ENCODE assay signal across 9 cellular contexts in genomic region chr2:144459937-144460336, GRCh38. TPM values are rescaled to one million over a fixed set of nuclear protein-coding genes. Genes with fewer than 3 reads are reported as not detected.
DNase-seq lines count a peak whose midpoint lies in the region; ATAC-seq and TF ChIP-seq lines count a peak whose summit lies in the region.
"Had no signal": no experiment of that assay in that cellular context is flagged by ENCODE, and none has a peak within 500 bp of the region (broad histone marks: within the 10 kb centered on the region; RNA-seq: fewer than 3 reads in every experiment).

No MANE protein-coding gene starts in this region.

- H3K79me2 ChIP-seq in smooth muscle cell (ENCODE audit: low read depth) = peaks cover 98% of the 10 kb centered on the region

- peaks cover 39% of the 10 kb centered on the region for H3K36me3 Mint-ChIP-seq in activated T-helper 2 cell treated with anti-CD3 and anti-CD28 coated beads, Interferon-gamma antibody, Interleukin-2, Interleukin-4, amounts not matched to agents 10 μg/mL and 5 μg/mL and 100 μg/mL, durations not matched to agents 14 hours and 24 hours and 36 hours (ENCODE audit: low read depth)

- H4K20me1 ChIP-seq in smooth muscle cell (ENCODE audit: low read depth) = peaks cover 81% of the 10 kb centered on the region

- peaks cover 0 to 99% (median 68%) of the 10 kb centered on the region in 12 donors for H3K4me1 ChIP-seq in heart left ventricle
- peaks cover 65% of the 10 kb centered on the region for H3K4me1 ChIP-seq in smooth muscle cell (ENCODE audit: low read depth)

- H3K27me3 ChIP-seq in heart left ventricle (no peaks in the 10 kb centered on the region), smooth muscle cell (ENCODE audit: low read depth) (no peaks in the 10 kb centered on the region)

- no peak for TF ChIP-seq POLR2A in heart left ventricle (IDR thresholded peaks at IDR 0.05)

- peak overlapping the region; percentile 72 for H3K4me2 ChIP-seq in smooth muscle cell

- no peak overlapping the region for H2AFZ ChIP-seq in smooth muscle cell (ENCODE audit: low read depth)

- H3K4me1 Mint-ChIP-seq in activated T-helper 2 cell treated with anti-CD3 and anti-CD28 coated beads, Interferon-gamma antibody, Interleukin-2, Interleukin-4, amounts not matched to agents 10 μg/mL and 5 μg/mL and 100 μg/mL, durations not matched to agents 14 hours and 24 hours and 36 hours (ENCODE audit: low read depth) = peaks cover 44% of the 10 kb centered on the region

- peak; percentile 32 to 59 (median 52) for ATAC-seq in heart left ventricle
- ATAC-seq in left lobe of liver = no peak
- no peak for ATAC-seq in HG03571 (IDR thresholded peaks at IDR 0.05; ENCODE audit: unreplicated experiment)
- ATAC-seq in GM21515 (IDR thresholded peaks at IDR 0.05; ENCODE audit: unreplicated experiment) = no peak

- 43 to 52% (median 44%) methylated on average over 5 of the region's 5 CpGs for WGBS in heart left ventricle, 4 donors
- WGBS in smooth muscle cell (ENCODE audit: low lambda C conversion rate) = 46% methylated on average over 5 of the region's 5 CpGs

- H3K9ac ChIP-seq in smooth muscle cell (ENCODE audit: low read depth) = peak overlapping the region; percentile 81

- DNase-seq in GM20000 (ENCODE audit: low spot score) (peak; percentile 9), heart left ventricle (no peak), smooth muscle cell (lab: John Stamatoyannopoulos, UW; ENCODE audit: unreplicated experiment) (no peak), left lobe of liver (ENCODE audit: low spot score) (no peak), GDM1 (lab: John Stamatoyannopoulos, UW) (no peak)
- no peak for DNase-seq in activated T-helper 2 cell treated with anti-CD3 and anti-CD28 coated beads, Interferon-gamma antibody, Interleukin-2, Interleukin-4, amounts not matched to agents 10 μg/mL and 5 μg/mL and 100 μg/mL, durations not matched to agents 14 hours and 24 hours and 36 hours (ENCODE audit: low spot score)
- DNase-seq: retina had no signal

- H3K9me3 ChIP-seq in heart left ventricle (no peaks in the 10 kb centered on the region), smooth muscle cell (replicated peaks; ENCODE audit: low read depth) (no peaks in the 10 kb centered on the region)

- H3K27ac Mint-ChIP-seq in activated T-helper 2 cell treated with anti-CD3 and anti-CD28 coated beads, Interferon-gamma antibody, Interleukin-2, Interleukin-4, amounts not matched to agents 10 μg/mL and 5 μg/mL and 100 μg/mL, durations not matched to agents 14 hours and 24 hours and 36 hours = peak overlapping the region; percentile 71

- H3K36me3 ChIP-seq in heart left ventricle (peaks cover 0 to 12% (median 0%) of the 10 kb centered on the region in 9 donors), smooth muscle cell (ENCODE audit: low read depth) (no peaks in the 10 kb centered on the region)

- H3K27me3 Mint-ChIP-seq in activated T-helper 2 cell treated with anti-CD3 and anti-CD28 coated beads, Interferon-gamma antibody, Interleukin-2, Interleukin-4, amounts not matched to agents 10 μg/mL and 5 μg/mL and 100 μg/mL, durations not matched to agents 14 hours and 24 hours and 36 hours (ENCODE audit: low read depth) = no peaks in the 10 kb centered on the region

- H3K27ac ChIP-seq in heart left ventricle (peak overlapping the region in 11 of 12 donors; percentile 22 to 75 (median 57)), smooth muscle cell (ENCODE audit: low read depth) (peak overlapping the region; percentile 97)

- H3K4me3 ChIP-seq in heart left ventricle (peak overlapping the region in 1 of 12 donors; percentile 11), smooth muscle cell (no peak overlapping the region)

- no peak overlapping the region for H3K4me3 Mint-ChIP-seq in activated T-helper 2 cell treated with anti-CD3 and anti-CD28 coated beads, Interferon-gamma antibody, Interleukin-2, Interleukin-4, amounts not matched to agents 10 μg/mL and 5 μg/mL and 100 μg/mL, durations not matched to agents 14 hours and 24 hours and 36 hours (ENCODE audit: low read depth)

- intact Hi-C loops in activated T-helper 2 cell treated with anti-CD3 and anti-CD28 coated beads, Interferon-gamma antibody, Interleukin-2, Interleukin-4, amounts not matched to agents 10 μg/mL and 5 μg/mL and 100 μg/mL, durations not matched to agents 14 hours and 24 hours and 36 hours (cut with micrococcal nuclease) = loop anchor here (5.0 kb wide), 1 partner anchor 32 kb away; no protein-coding TSS in a partner anchor
- intact Hi-C loops in heart left ventricle (cut with DNase I) = loop anchor here in 3 of 10 donors (5.0 kb wide), 3 partner anchors 47 to 57 kb away; no protein-coding TSS in a partner anchor

- TF ChIP-seq CTCF in GM20000 (IDR thresholded peaks at IDR 0.05; ENCODE audit: extremely low read depth, missing control alignments) = no peak
- TF ChIP-seq CTCF in heart left ventricle (IDR thresholded peaks at IDR 0.05) = no peak
- TF ChIP-seq CTCF in smooth muscle cell (IDR thresholded peaks at IDR 0.05; ENCODE audit: borderline replicate concordance, insufficient read depth, poor library complexity, severe bottlenecking) = no peak

- H3K9me3 Mint-ChIP-seq in activated T-helper 2 cell treated with anti-CD3 and anti-CD28 coated beads, Interferon-gamma antibody, Interleukin-2, Interleukin-4, amounts not matched to agents 10 μg/mL and 5 μg/mL and 100 μg/mL, durations not matched to agents 14 hours and 24 hours and 36 hours = no peaks in the 10 kb centered on the region

- H3F3A ChIP-seq in smooth muscle cell (ENCODE audit: low read depth) = peaks cover 17% of the 10 kb centered on the region

RNA-seq across cellular contexts. Expression of gene ZEB2, which starts 60.0 kb away (rescaled TPM):
- total RNA-seq in activated T-helper 2 cell treated with anti-CD3 and anti-CD28 coated beads, Interferon-gamma antibody, Interleukin-2, Interleukin-4, amounts not matched to agents 10 μg/mL and 5 μg/mL and 100 μg/mL, durations not matched to agents 14 hours and 24 hours and 36 hours = 50.9 and 53.2 TPM in 2 replicates
- total RNA-seq in heart left ventricle = 100 to 1,000 TPM in 2 of 9 donors, 10 to 100 TPM in 7; 68.5 to 168 (median 86.3) TPM
- 10 to 100 TPM; 23.1 to 34.9 TPM for polyA plus RNA-seq in heart left ventricle
- total RNA-seq in smooth muscle cell = 148 and 158 TPM in 2 replicates
- polyA plus RNA-seq in smooth muscle cell = 50.8 and 67.5 TPM in 2 replicates
- total RNA-seq in left lobe of liver = 19.3 TPM

Comparison
In these comparisons a context has a peak if more than half of its experiments do, and no peak if none do; other contexts are left out.
1. ATAC-seq: peak in heart left ventricle (4 of 4); none in left lobe of liver (single experiment), HG03571 (single experiment) and GM21515 (single experiment).